11 cellular contexts compared by ENCODE assay signal in genomic region chr3:152051501-152052404, GRCh38.
DNase-seq lines count a peak whose midpoint lies in the region; ATAC-seq and TF ChIP-seq lines count a peak whose summit lies in the region.
"Had no signal": no experiment of that assay in that cellular context is flagged by ENCODE, and none has a peak within 500 bp of the region (broad histone marks: within the 10 kb centered on the region; RNA-seq: fewer than 3 reads in every experiment).

No MANE protein-coding gene starts in this region.

- peak; percentile 42 for ATAC-seq in stimulated activated naive CD8-positive, alpha-beta T cell treated with anti-CD3 and anti-CD28 coated beads, Interleukin-15, amount 100 ng/mL, for 72 hours
- no peak for ATAC-seq in stimulated activated naive CD8-positive, alpha-beta T cell treated with anti-CD3 and anti-CD28 coated beads, Interleukin-15, Interleukin-2, amounts not matched to agents 100 U/mL and 50 U/mL, for 24 hours
- ATAC-seq in HG03432 (IDR thresholded peaks at IDR 0.05; ENCODE audit: unreplicated experiment) (peak; percentile 80), GM21423 (IDR thresholded peaks at IDR 0.05; ENCODE audit: unreplicated experiment) (no peak)

- DNase-seq in stimulated activated naive CD8-positive, alpha-beta T cell treated with anti-CD3 and anti-CD28 coated beads, Interleukin-15, amount 100 ng/mL, for 72 hours, result no peak
- DNase-seq in stimulated activated naive CD8-positive, alpha-beta T cell treated with anti-CD3 and anti-CD28 coated beads, Interleukin-15, Interleukin-2, amounts not matched to agents 100 U/mL and 50 U/mL, for 24 hours, result no peak
- DNase-seq in chondrocyte (ENCODE audit: low spot score) (no peak), nucleus accumbens (lab: John Stamatoyannopoulos, UW) (no peak), NCI-H1436 treated with DMSO at 0.1 percent for 48 hours (lab: John Stamatoyannopoulos, UW) (no peak), WERI-Rb-1 (no peak)
- DNase-seq: AML-193, stomach had no signal

- no peaks in the 10 kb centered on the region for H3K9me3 Mint-ChIP-seq in stimulated activated naive CD8-positive, alpha-beta T cell treated with anti-CD3 and anti-CD28 coated beads, Interleukin-15, amount 100 ng/mL, for 72 hours
- H3K9me3 Mint-ChIP-seq in chondrocyte (ENCODE audit: low read depth), result peaks cover 3% of the 10 kb centered on the region
- H3K9me3 Mint-ChIP-seq: T-helper 1 cell treated with Interleukin-12 subunit alpha and Interleukin-12 subunit beta and Interleukin-4 antibody, amounts not matched to agents 30 μg/mL and 1 μg/mL, for 36 hours had no signal

- TF ChIP-seq CTCF in chondrocyte (IDR thresholded peaks at IDR 0.05) (no peak), WERI-Rb-1 (IDR thresholded peaks at IDR 0.05; ENCODE audit: low read depth, low read length) (no peak)

- H3K27ac ChIP-seq in WERI-Rb-1, result no peak overlapping the region
- H3K27ac ChIP-seq: stomach had no signal

- H3K27me3 Mint-ChIP-seq in stimulated activated naive CD8-positive, alpha-beta T cell treated with anti-CD3 and anti-CD28 coated beads, Interleukin-15, amount 100 ng/mL, for 72 hours, result no peaks in the 10 kb centered on the region
- H3K27me3 Mint-ChIP-seq in chondrocyte (ENCODE audit: low read depth), result no peaks in the 10 kb centered on the region

- no peak overlapping the region for H3K27ac Mint-ChIP-seq in stimulated activated naive CD8-positive, alpha-beta T cell treated with anti-CD3 and anti-CD28 coated beads, Interleukin-15, amount 100 ng/mL, for 72 hours
- peak overlapping the region; percentile 78 for H3K27ac Mint-ChIP-seq in chondrocyte (ENCODE audit: unreplicated experiment)
- H3K27ac Mint-ChIP-seq: T-helper 1 cell treated with Interleukin-12 subunit alpha and Interleukin-12 subunit beta and Interleukin-4 antibody, amounts not matched to agents 30 μg/mL and 1 μg/mL, for 36 hours had no signal

- H3K36me3 ChIP-seq in WERI-Rb-1, result no peaks in the 10 kb centered on the region
- H3K36me3 ChIP-seq: stomach had no signal

- H3K4me1 Mint-ChIP-seq in stimulated activated naive CD8-positive, alpha-beta T cell treated with anti-CD3 and anti-CD28 coated beads, Interleukin-15, amount 100 ng/mL, for 72 hours, result no peaks in the 10 kb centered on the region
- H3K4me1 Mint-ChIP-seq in chondrocyte (ENCODE audit: low read depth), result peaks cover 15% of the 10 kb centered on the region

- peaks cover 11% of the 10 kb centered on the region for H3K27me3 ChIP-seq in WERI-Rb-1 (ENCODE audit: insufficient read depth, low read depth, severe bottlenecking)
- H3K27me3 ChIP-seq: stomach had no signal

- H3K9me3 ChIP-seq in WERI-Rb-1 (ENCODE audit: severe bottlenecking), result no peaks in the 10 kb centered on the region
- H3K9me3 ChIP-seq: stomach had no signal

- H3K36me3 Mint-ChIP-seq in chondrocyte (ENCODE audit: low read depth), result no peaks in the 10 kb centered on the region

- no peak overlapping the region for H3K4me3 ChIP-seq in WERI-Rb-1 (ENCODE audit: low read depth, low read length)
- H3K4me3 ChIP-seq: stomach had no signal

- no peak overlapping the region for H3K4me3 Mint-ChIP-seq in stimulated activated naive CD8-positive, alpha-beta T cell treated with anti-CD3 and anti-CD28 coated beads, Interleukin-15, amount 100 ng/mL, for 72 hours
- no peak overlapping the region for H3K4me3 Mint-ChIP-seq in chondrocyte (ENCODE audit: unreplicated experiment)
- H3K4me3 Mint-ChIP-seq: T-helper 1 cell treated with Interleukin-12 subunit alpha and Interleukin-12 subunit beta and Interleukin-4 antibody, amounts not matched to agents 30 μg/mL and 1 μg/mL, for 36 hours had no signal

Comparison
In these comparisons a context has a peak if more than half of its experiments do, and no peak if none do; other contexts are left out.
1. ATAC-seq: peak in stimulated activated naive CD8-positive, alpha-beta T cell treated with anti-CD3 and anti-CD28 coated beads, Interleukin-15, amount 100 ng/mL, for 72 hours (single experiment) and HG03432 (single experiment); none in stimulated activated naive CD8-positive, alpha-beta T cell treated with anti-CD3 and anti-CD28 coated beads, Interleukin-15, Interleukin-2, amounts not matched to agents 100 U/mL and 50 U/mL, for 24 hours (single experiment) and GM21423 (single experiment).